ENCODE assay signal across 10 cellular contexts in the genomic region with DNA sequence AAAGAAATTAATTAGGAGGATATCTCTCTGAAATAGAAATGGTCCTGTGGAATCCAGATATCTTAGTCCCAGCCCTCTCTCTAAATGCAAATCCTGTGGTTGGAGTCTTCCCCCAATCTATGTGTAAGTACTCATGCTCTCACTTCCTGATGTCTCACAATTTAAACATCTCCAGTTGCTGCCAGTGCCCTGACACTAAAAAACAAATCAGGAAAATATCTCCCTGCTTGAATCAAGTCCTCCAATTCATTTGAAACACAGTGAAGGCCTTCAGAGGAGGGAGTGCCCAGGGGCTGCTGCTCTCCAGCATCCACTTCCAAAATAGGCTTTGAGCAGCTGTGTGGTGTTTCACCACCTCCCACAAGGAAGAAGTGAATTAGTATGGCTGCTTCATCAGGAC.
DNase-seq lines count a peak whose midpoint lies in the region; ATAC-seq and TF ChIP-seq lines count a peak whose summit lies in the region.
"Had no signal": no experiment of that assay in that cellular context is flagged by ENCODE, and none has a peak within 500 bp of the region (broad histone marks: within the 10 kb centered on the region; RNA-seq: fewer than 3 reads in every experiment).

No MANE protein-coding gene starts in this region.

- H3K9me2 ChIP-seq in OCI-LY7 (ENCODE audit: insufficient read depth, low read length), result no peaks in the 10 kb centered on the region

- DNase-seq in GM12865 (ENCODE audit: low read depth) (peak; percentile 25), fibroblast of lung (ENCODE audit: low read depth in 2 of 2) (peak; percentile 43 to 87), GM10266 (ENCODE audit: extremely low spot score) (no peak), DMS 273 treated with DMSO at 0.1 percent for 48 hours (lab: John Stamatoyannopoulos, UW) (no peak), OCI-LY7 (ENCODE audit: low spot score) (no peak)
- DNase-seq in activated T-cell treated with anti-CD3 and anti-CD28 coated beads, Interleukin-2, amount 50 U/mL, for 48 hours, result no peak
- DNase-seq: Calu3 had no signal

- H3K4me1 ChIP-seq in fibroblast of lung (ENCODE audit: control insufficient read depth, extremely low read depth, insufficient read depth, low read length), result peaks cover 3% of the 10 kb centered on the region
- H3K4me1 ChIP-seq in OCI-LY7 (ENCODE audit: insufficient read depth, low read length, poor library complexity, severe bottlenecking), result peaks cover 4% of the 10 kb centered on the region

- no peak for TF ChIP-seq CTCF in GM12865 (IDR thresholded peaks at IDR 0.05; ENCODE audit: insufficient read depth, low read depth, low read length, missing control alignments)
- TF ChIP-seq CTCF in fibroblast of lung (conservative IDR thresholded peaks at IDR 0.05 in 1 of 2, IDR thresholded peaks at IDR 0.05 in 1 of 2; ENCODE audit: low read depth in 1 of 2, low read length in 2 of 2), result no peak
- TF ChIP-seq CTCF in GM10266 (IDR thresholded peaks at IDR 0.05; ENCODE audit: control insufficient read depth, insufficient read depth, low read depth, missing control alignments), result no peak
- no peak for TF ChIP-seq CTCF in OCI-LY7 (conservative IDR thresholded peaks at IDR 0.05; ENCODE audit: low read length)

- no peak overlapping the region for H3K9ac ChIP-seq in fibroblast of lung (ENCODE audit: insufficient read depth, low read length)

- H2AFZ ChIP-seq in fibroblast of lung (ENCODE audit: low read length) (no peak overlapping the region), OCI-LY7 (ENCODE audit: low read length) (no peak overlapping the region)

- H3K27me3 ChIP-seq in fibroblast of lung (ENCODE audit: control insufficient read depth, insufficient read depth, low read length), result no peaks in the 10 kb centered on the region

- no peaks in the 10 kb centered on the region for H3K36me3 ChIP-seq in fibroblast of lung (ENCODE audit: control insufficient read depth, insufficient read depth, low read length)
- no peaks in the 10 kb centered on the region for H3K36me3 ChIP-seq in OCI-LY7 (ENCODE audit: insufficient read depth, low read length)

- H3K27ac ChIP-seq in fibroblast of lung (ENCODE audit: insufficient read depth, low read length) (no peak overlapping the region), OCI-LY7 (ENCODE audit: low read depth, low read length, poor library complexity, severe bottlenecking) (no peak overlapping the region)
- H3K27ac ChIP-seq: HL-60 had no signal

- H4K20me1 ChIP-seq in fibroblast of lung (ENCODE audit: control insufficient read depth, extremely low read depth, insufficient read depth, low read length), result no peaks in the 10 kb centered on the region
- H4K20me1 ChIP-seq in OCI-LY7 (ENCODE audit: insufficient read depth, low read length), result no peaks in the 10 kb centered on the region; the same call in 1 of the 2 replicates

- POLR2A ChIA-PET in OCI-LY7 (lab: Charles Lee), result interaction anchor here (0.6 to 0.7 kb wide), 4 partner anchors 19 to 131 kb away, joined by 3 to 4 read pairs (median 3); no protein-coding TSS in a partner anchor

- no peak overlapping the region for H3K4me2 ChIP-seq in fibroblast of lung (ENCODE audit: extremely low read depth, insufficient read depth, low read length)
- no peak overlapping the region for H3K4me2 ChIP-seq in OCI-LY7 (ENCODE audit: low read length)

- no peaks in the 10 kb centered on the region for H3K79me2 ChIP-seq in fibroblast of lung (ENCODE audit: control insufficient read depth, insufficient read depth, low read length)
- no peaks in the 10 kb centered on the region for H3K79me2 ChIP-seq in OCI-LY7 (ENCODE audit: insufficient read depth, low read depth, low read length)

- H3K9me3 ChIP-seq in fibroblast of lung (ENCODE audit: control insufficient read depth, insufficient read depth, low read depth, low read length) (no peaks in the 10 kb centered on the region), OCI-LY7 (ENCODE audit: low read length) (no peaks in the 10 kb centered on the region)

- BruUV-seq in OCI-LY7 (replicated peaks; lab: Mats Ljungman, UMichigan), result no TSS peak

- CTCF ChIA-PET in OCI-LY7 (lab: Charles Lee; ENCODE audit: unreplicated experiment), result no interaction called here

- no peak overlapping the region for H3K4me3 ChIP-seq in GM12865 (ENCODE audit: low read depth, low read length)
- no peak overlapping the region for H3K4me3 ChIP-seq in fibroblast of lung (replicated peaks in 1 of 4; ENCODE audit: control extremely low read depth in 1 of 4, insufficient read depth in 1 of 4, low read depth in 3 of 4, low read length in 4 of 4)
- H3K4me3 ChIP-seq in OCI-LY7 (ENCODE audit: low read depth, low read length, poor library complexity, severe bottlenecking), result no peak overlapping the region

- intact Hi-C loops in OCI-LY7 (cut with micrococcal nuclease; ENCODE audit: unreplicated experiment), result no loop called here

- ATAC-seq in GM21515 (IDR thresholded peaks at IDR 0.05; ENCODE audit: unreplicated experiment), result peak; percentile 75
- peak; percentile 86 for ATAC-seq in HG03354 (IDR thresholded peaks at IDR 0.05; ENCODE audit: poor library complexity, severe bottlenecking, unreplicated experiment)

Comparison
In these comparisons a context has a peak if more than half of its experiments do, and no peak if none do; other contexts are left out.
1. DNase-seq: peak in GM12865 (single experiment) and fibroblast of lung (2 of 2); none in GM10266 (single experiment), DMS 273 treated with DMSO at 0.1 percent for 48 hours (single experiment), activated T-cell treated with anti-CD3 and anti-CD28 coated beads, Interleukin-2, amount 50 U/mL, for 48 hours (0 of 2) and OCI-LY7 (single experiment).